24 cellular contexts compared by ENCODE assay signal in genomic region chr7:132087421-132087820, GRCh38.
"Had no signal": no experiment of that assay in that cellular context is flagged by ENCODE, and none has a peak within 500 bp of the region (broad histone marks: within the 10 kb centered on the region; RNA-seq: fewer than 3 reads in every experiment).

No MANE protein-coding gene starts in this region.

- H3K36me3 ChIP-seq: colonic mucosa, esophagus squamous epithelium, gastrocnemius medialis, heart right ventricle, left lung, lower lobe of right lung had no signal

- H3K27ac Mint-ChIP-seq: effector memory CD8-positive, alpha-beta T cell; endodermal cell had no signal

- H3K27me3 ChIP-seq: colonic mucosa, gastrocnemius medialis, heart right ventricle, left lung had no signal

- H3K4me1 ChIP-seq: colonic mucosa, gastrocnemius medialis, heart right ventricle, left lung, lower lobe of right lung had no signal

- H3K4me3 Mint-ChIP-seq: central memory CD8-positive, alpha-beta T cell; effector memory CD8-positive, alpha-beta T cell; endodermal cell had no signal

- H3K4me1 Mint-ChIP-seq: central memory CD8-positive, alpha-beta T cell; endodermal cell had no signal

- ATAC-seq: effector memory CD8-positive, alpha-beta T cell; esophagus mucosa; gastrocnemius medialis; heart right ventricle; left cardiac atrium; left lung; left ventricle myocardium superior; lower lobe of right lung had no signal

- H3K4me3 ChIP-seq: colonic mucosa, esophagus squamous epithelium, gastrocnemius medialis, heart right ventricle, left lung, lower lobe of right lung had no signal

- H3K9me3 Mint-ChIP-seq: central memory CD8-positive, alpha-beta T cell; effector memory CD8-positive, alpha-beta T cell; endodermal cell had no signal

- H3K27ac ChIP-seq: colonic mucosa, epithelial cell of prostate, esophagus squamous epithelium, gastrocnemius medialis, heart right ventricle, left lung, lower lobe of right lung had no signal

- H3K9me3 ChIP-seq: colonic mucosa, esophagus squamous epithelium, gastrocnemius medialis, heart right ventricle, left lung, lower lobe of right lung had no signal

- DNase-seq: cerebellar nuclear complex; colonic mucosa; cortex of kidney; effector CD8-positive, alpha-beta T cell; effector memory CD8-positive, alpha-beta T cell; erythroblast; esophagus squamous epithelium; foreskin fibroblast; foreskin melanocyte; gastrocnemius medialis; glutamatergic neuron; head of caudate nucleus; heart right ventricle; hippocampal formation; left cardiac atrium; left lung; left ventricle myocardium superior; lower lobe of right lung; mesenchymal stem cell; midbrain had no signal
